11 cellular contexts compared by ENCODE assay signal in genomic region chr4:53695540-53696463, GRCh38.
DNase-seq lines count a peak whose midpoint lies in the region; ATAC-seq and TF ChIP-seq lines count a peak whose summit lies in the region.
"Had no signal": no experiment of that assay in that cellular context is flagged by ENCODE, and none has a peak within 500 bp of the region (broad histone marks: within the 10 kb centered on the region; RNA-seq: fewer than 3 reads in every experiment).

No MANE protein-coding gene starts in this region.

- TF ChIP-seq CTCF in neural crest cell (conservative IDR thresholded peaks at IDR 0.05) (no peak), left lung (IDR thresholded peaks at IDR 0.05) (no peak), osteocyte (IDR thresholded peaks at IDR 0.05) (no peak)

- no peaks in the 10 kb centered on the region for H3K9me3 ChIP-seq in left lung

- intact Hi-C loops in left lung (cut with DNase I), result no loop called here

- peaks cover 5% of the 10 kb centered on the region for H3K9me3 Mint-ChIP-seq in neural crest cell
- no peaks in the 10 kb centered on the region for H3K9me3 Mint-ChIP-seq in osteocyte (ENCODE audit: unreplicated experiment)

- no peak for DNase-seq in neural crest cell (ENCODE audit: low read depth, low spot score)
- DNase-seq in left lung, result no peak
- no peak for DNase-seq in activated CD4-positive, alpha-beta T cell treated with anti-CD3 and anti-CD28 coated beads for 1 hour
- no peak for DNase-seq in osteocyte (ENCODE audit: extremely low spot score, unreplicated experiment)
- no peak for DNase-seq in activated naive CD4-positive, alpha-beta T cell (lab: John Stamatoyannopoulos, UW)
- DNase-seq: DMS 273 treated with DMSO at 0.1 percent for 48 hours, hypothalamus, T-helper 1 cell had no signal

- H3K27ac Mint-ChIP-seq in neural crest cell (ENCODE audit: unreplicated experiment) (peak overlapping the region; percentile 19), osteocyte (ENCODE audit: unreplicated experiment) (no peak overlapping the region)

- no peak overlapping the region for H3K27ac ChIP-seq in left lung

- peak; percentile 83 for ATAC-seq in GM19043 (IDR thresholded peaks at IDR 0.05; ENCODE audit: low read depth, unreplicated experiment)
- ATAC-seq in HG02571 (IDR thresholded peaks at IDR 0.05; ENCODE audit: unreplicated experiment), result peak; percentile 94
- ATAC-seq in HG03565 (IDR thresholded peaks at IDR 0.05; ENCODE audit: unreplicated experiment), result peak; percentile 77
- ATAC-seq in left lung, result no peak

- no peak overlapping the region for H3K4me3 Mint-ChIP-seq in neural crest cell
- no peak overlapping the region for H3K4me3 Mint-ChIP-seq in osteocyte (ENCODE audit: unreplicated experiment)

- H3K4me3 ChIP-seq in left lung, result no peak overlapping the region

- peaks cover 3% of the 10 kb centered on the region for H3K4me1 Mint-ChIP-seq in neural crest cell
- peaks cover 15% of the 10 kb centered on the region for H3K4me1 Mint-ChIP-seq in osteocyte (ENCODE audit: unreplicated experiment)

- H3K36me3 Mint-ChIP-seq in neural crest cell (ENCODE audit: low read depth), result no peaks in the 10 kb centered on the region
- peaks cover 2% of the 10 kb centered on the region for H3K36me3 Mint-ChIP-seq in osteocyte (ENCODE audit: unreplicated experiment)

- H3K4me1 ChIP-seq in left lung, result no peaks in the 10 kb centered on the region

- H3K27me3 ChIP-seq in left lung, result no peaks in the 10 kb centered on the region

- H3K36me3 ChIP-seq in left lung, result no peaks in the 10 kb centered on the region

- peaks cover 3% of the 10 kb centered on the region for H3K27me3 Mint-ChIP-seq in neural crest cell (ENCODE audit: low read depth)
- H3K27me3 Mint-ChIP-seq in osteocyte (ENCODE audit: unreplicated experiment), result no peaks in the 10 kb centered on the region
